11 cellular contexts compared by ENCODE assay signal in genomic region chr3:166837535-166837934, GRCh38.
DNase-seq lines count a peak whose midpoint lies in the region; ATAC-seq, FAIRE-seq and TF ChIP-seq lines count a peak whose summit lies in the region.
"Had no signal": no experiment of that assay in that cellular context is flagged by ENCODE, and none has a peak within 500 bp of the region (broad histone marks: within the 10 kb centered on the region; RNA-seq: fewer than 3 reads in every experiment).

No MANE protein-coding gene starts in this region.

- no peak for FAIRE-seq in HTR-8/SVneo (lab: Jason Lieb, UNC)

- no peak overlapping the region for H3K4me3 Mint-ChIP-seq in endothelial cell (ENCODE audit: unreplicated experiment)
- H3K4me3 Mint-ChIP-seq: central memory CD8-positive, alpha-beta T cell; natural killer cell had no signal

- H3K36me3 ChIP-seq in BE2C, result no peaks in the 10 kb centered on the region
- H3K36me3 ChIP-seq: stomach had no signal

- H3K4me1 ChIP-seq in BE2C, result no peaks in the 10 kb centered on the region
- H3K4me1 ChIP-seq: stomach had no signal

- no peak overlapping the region for H3K27ac Mint-ChIP-seq in endothelial cell (ENCODE audit: unreplicated experiment)
- H3K27ac Mint-ChIP-seq: natural killer cell had no signal

- H3K9me3 ChIP-seq in BE2C, result no peaks in the 10 kb centered on the region

- H3K4me3 ChIP-seq in BE2C (ENCODE audit: low read depth, low read length), result no peak overlapping the region
- H3K4me3 ChIP-seq: stomach had no signal

- ATAC-seq in HG03571 (IDR thresholded peaks at IDR 0.05; ENCODE audit: unreplicated experiment), result no peak
- no peak for ATAC-seq in omental fat pad (ENCODE audit: low FRiP score)
- ATAC-seq: natural killer cell had no signal

- DNase-seq in BE2C (no peak), GM20000 (ENCODE audit: low spot score) (no peak), NCI-H1694 treated with DMSO at 0.1 percent for 48 hours (lab: John Stamatoyannopoulos, UW) (peak; percentile 18), endothelial cell (ENCODE audit: low spot score) (peak; percentile 44), HTR-8/SVneo (ENCODE audit: insufficient read length, low spot score) (no peak), omental fat pad (ENCODE audit: low spot score) (no peak), inferior parietal cortex (ENCODE audit: extremely low spot score) (no peak)
- DNase-seq: natural killer cell, stomach had no signal

- no peaks in the 10 kb centered on the region for H3K9me3 Mint-ChIP-seq in endothelial cell (ENCODE audit: unreplicated experiment)

- no peaks in the 10 kb centered on the region for H3K4me1 Mint-ChIP-seq in endothelial cell (ENCODE audit: unreplicated experiment)
- H3K4me1 Mint-ChIP-seq: central memory CD8-positive, alpha-beta T cell; natural killer cell had no signal

- peak; percentile 45 for TF ChIP-seq CTCF in BE2C (IDR thresholded peaks at IDR 0.05; ENCODE audit: low read depth, low read length)
- peak; percentile 35 for TF ChIP-seq CTCF in GM20000 (IDR thresholded peaks at IDR 0.05; ENCODE audit: extremely low read depth, missing control alignments)
- peak; percentile 68 for TF ChIP-seq CTCF in endothelial cell (IDR thresholded peaks at IDR 0.05; ENCODE audit: unreplicated experiment)
- no peak for TF ChIP-seq CTCF in omental fat pad (IDR thresholded peaks at IDR 0.05)

- no peaks in the 10 kb centered on the region for H3K27me3 ChIP-seq in BE2C

- no peaks in the 10 kb centered on the region for H3K27me3 Mint-ChIP-seq in endothelial cell (ENCODE audit: unreplicated experiment)
- H3K27me3 Mint-ChIP-seq: central memory CD8-positive, alpha-beta T cell had no signal

- H3K36me3 Mint-ChIP-seq in endothelial cell (ENCODE audit: low read depth, unreplicated experiment), result no peaks in the 10 kb centered on the region
- H3K36me3 Mint-ChIP-seq: natural killer cell had no signal

Comparison
In these comparisons a context has a peak if more than half of its experiments do, and no peak if none do; other contexts are left out.
1. DNase-seq: peak in NCI-H1694 treated with DMSO at 0.1 percent for 48 hours (single experiment) and endothelial cell (single experiment); none in BE2C (single experiment), GM20000 (single experiment), HTR-8/SVneo (single experiment), omental fat pad (single experiment) and inferior parietal cortex (single experiment).
2. CTCF ChIP-seq: peak in BE2C (single experiment), GM20000 (single experiment) and endothelial cell (single experiment); none in omental fat pad (0 of 3).